7 cellular contexts compared by ENCODE assay signal in genomic region chr12:105301696-105302095, GRCh38.
"Had no signal": no experiment of that assay in that cellular context is flagged by ENCODE, and none has a peak within 500 bp of the region (broad histone marks: within the 10 kb centered on the region; RNA-seq: fewer than 3 reads in every experiment).

No MANE protein-coding gene starts in this region.

- H3K36me3 ChIP-seq: HAP-1 had no signal

- H2AFZ ChIP-seq: GM23248 had no signal

- H3K4me3 ChIP-seq: GM23248, HAP-1 had no signal

- DNase-seq: GM23248, GOT3, H7 had no signal

- H3K9ac ChIP-seq: GM23248 had no signal

- ATAC-seq: HCT116, HepG2 had no signal

- H3K27ac ChIP-seq: GM23248, HL-60 had no signal
